ENCODE assay signal across 9 cellular contexts in genomic region chr15:62758126-62758951, GRCh38.
DNase-seq lines count a peak whose midpoint lies in the region; ATAC-seq, FAIRE-seq and TF ChIP-seq lines count a peak whose summit lies in the region.
"Had no signal": no experiment of that assay in that cellular context is flagged by ENCODE, and none has a peak within 500 bp of the region (broad histone marks: within the 10 kb centered on the region; RNA-seq: fewer than 3 reads in every experiment).

No MANE protein-coding gene starts in this region.

- no peak for FAIRE-seq in GM19239 (lab: Jason Lieb, UNC)

- in situ Hi-C loops in ACHN (cut with HindIII; ENCODE audit: low pct_ligation_motif_present, low pct_unique_long_range_greater_than_20kb, low sequenced_read_pairs) = no loop called here

- ATAC-seq in activated T-helper 17 cell treated with anti-CD3 and anti-CD28 coated beads, Interleukin-2, amount 50 U/mL, for 72 hours (replicated peaks) = no peak

- no peak for TF ChIP-seq CTCF in nephron progenitor cell (IDR thresholded peaks at IDR 0.05)

- no peaks in the 10 kb centered on the region for H3K4me1 ChIP-seq in CD4-positive, alpha-beta memory T cell (ENCODE audit: insufficient read depth, low read length)

- peak overlapping the region; percentile 32 for H3K27ac Mint-ChIP-seq in nephron progenitor cell
- H3K27ac Mint-ChIP-seq in CD4-positive, alpha-beta memory T cell = no peak overlapping the region
- H3K27ac Mint-ChIP-seq in activated T-helper 17 cell treated with anti-CD3 and anti-CD28 coated beads, Interleukin-2, amount 50 U/mL, for 72 hours = no peak overlapping the region

- peaks cover 44% of the 10 kb centered on the region for H3K4me1 Mint-ChIP-seq in nephron progenitor cell
- no peaks in the 10 kb centered on the region for H3K4me1 Mint-ChIP-seq in CD4-positive, alpha-beta memory T cell
- no peaks in the 10 kb centered on the region for H3K4me1 Mint-ChIP-seq in activated T-helper 17 cell treated with anti-CD3 and anti-CD28 coated beads, Interleukin-2, amount 50 U/mL, for 72 hours

- H3K27ac ChIP-seq in CD4-positive, alpha-beta memory T cell (ENCODE audit: low read depth, low read length) = no peak overlapping the region
- H3K27ac ChIP-seq: SJCRH30 had no signal

- peak; percentile 64 for DNase-seq in ACHN
- peak; percentile 75 for DNase-seq in RPMI7951 (ENCODE audit: low read depth)
- peak; percentile 98 for DNase-seq in fibroblast of peridontal ligament (ENCODE audit: extremely low read depth)
- DNase-seq in nephron progenitor cell = no peak
- DNase-seq in GM19239 (ENCODE audit: insufficient read length, low spot score) = no peak
- no peak for DNase-seq in CD4-positive, alpha-beta memory T cell
- no peak for DNase-seq in HuH-7 (ENCODE audit: low spot score)
- DNase-seq: SJCRH30 had no signal

- no peaks in the 10 kb centered on the region for H3K9me3 Mint-ChIP-seq in nephron progenitor cell
- H3K9me3 Mint-ChIP-seq in CD4-positive, alpha-beta memory T cell = no peaks in the 10 kb centered on the region
- no peaks in the 10 kb centered on the region for H3K9me3 Mint-ChIP-seq in activated T-helper 17 cell treated with anti-CD3 and anti-CD28 coated beads, Interleukin-2, amount 50 U/mL, for 72 hours

- H3K27me3 Mint-ChIP-seq in nephron progenitor cell (ENCODE audit: low read depth, poor library complexity) = peaks cover 3% of the 10 kb centered on the region
- no peaks in the 10 kb centered on the region for H3K27me3 Mint-ChIP-seq in CD4-positive, alpha-beta memory T cell
- H3K27me3 Mint-ChIP-seq in activated T-helper 17 cell treated with anti-CD3 and anti-CD28 coated beads, Interleukin-2, amount 50 U/mL, for 72 hours = no peaks in the 10 kb centered on the region

- H3K36me3 ChIP-seq in CD4-positive, alpha-beta memory T cell (ENCODE audit: insufficient read depth, low read length) = no peaks in the 10 kb centered on the region

- intact Hi-C loops in CD4-positive, alpha-beta memory T cell (cut with micrococcal nuclease) = no loop called here

- H3K4me3 ChIP-seq in CD4-positive, alpha-beta memory T cell (ENCODE audit: low read length in 2 of 2) = no peak overlapping the region
- H3K4me3 ChIP-seq: SJCRH30 had no signal

- H3K9me3 ChIP-seq in CD4-positive, alpha-beta memory T cell (ENCODE audit: control insufficient read depth in 1 of 2, low read length in 2 of 2) = no peaks in the 10 kb centered on the region
- H3K9me3 ChIP-seq: SJCRH30 had no signal

- POLR2A ChIA-PET in CD4-positive, alpha-beta memory T cell (lab: Charles Lee; ENCODE audit: partially characterized antibody) = no interaction called here

- CTCF ChIA-PET in CD4-positive, alpha-beta memory T cell (lab: Charles Lee; ENCODE audit: partially characterized antibody) = interaction anchor here (0.6 to 1.5 kb wide), 2 partner anchors 14 to 16 kb away, joined by 3 read pairs; no protein-coding TSS in a partner anchor

- H3K27me3 ChIP-seq in CD4-positive, alpha-beta memory T cell (ENCODE audit: insufficient read depth, low read length) = no peaks in the 10 kb centered on the region
- H3K27me3 ChIP-seq: SJCRH30 had no signal

- H3K4me3 Mint-ChIP-seq in nephron progenitor cell = no peak overlapping the region
- H3K4me3 Mint-ChIP-seq in CD4-positive, alpha-beta memory T cell = no peak overlapping the region
- no peak overlapping the region for H3K4me3 Mint-ChIP-seq in activated T-helper 17 cell treated with anti-CD3 and anti-CD28 coated beads, Interleukin-2, amount 50 U/mL, for 72 hours

- peaks cover 23% of the 10 kb centered on the region for H3K36me3 Mint-ChIP-seq in nephron progenitor cell (ENCODE audit: low read depth)
- H3K36me3 Mint-ChIP-seq in CD4-positive, alpha-beta memory T cell = no peaks in the 10 kb centered on the region
- H3K36me3 Mint-ChIP-seq in activated T-helper 17 cell treated with anti-CD3 and anti-CD28 coated beads, Interleukin-2, amount 50 U/mL, for 72 hours (ENCODE audit: low read depth) = no peaks in the 10 kb centered on the region

Comparison
In these comparisons a context has a peak if more than half of its experiments do, and no peak if none do; other contexts are left out.
1. DNase-seq: peak in ACHN (single experiment), RPMI7951 (single experiment) and fibroblast of peridontal ligament (single experiment); none in nephron progenitor cell (single experiment), GM19239 (single experiment), CD4-positive, alpha-beta memory T cell (0 of 5) and HuH-7 (single experiment).